In genomic region chr19:11747277-11747676, GRCh38 we compare ENCODE assay signal across 2 cellular contexts.
TF ChIP-seq lines count a peak whose summit lies in the region.

No MANE protein-coding gene starts in this region.

TF ChIP-seq in HEK293, 187 proteins besides CTCF, POLR2A, EP300 and RAD21:
- peak; percentile 84 for TF ChIP-seq ZNF362 (tag by site-specific recombination; IDR thresholded peaks at IDR 0.05)
- TF ChIP-seq SETDB1 (IDR thresholded peaks at IDR 0.05; ENCODE audit: insufficient read length, low read length): peak; percentile 98
- TF ChIP-seq ZNF280D (tag by site-specific recombination; IDR thresholded peaks at IDR 0.05): peak; percentile 77; the same call in 1 of the 2 replicates
- no peak for TF ChIP-seq ZNF837 (tag by site-specific recombination; IDR thresholded peaks at IDR 0.05)
- TF ChIP-seq ZNF302 (tag by site-specific recombination; IDR thresholded peaks at IDR 0.05; ENCODE audit: low read depth): no peak

TF ChIP-seq in K562, 482 proteins besides CTCF, POLR2A, EP300 and RAD21 (continues in another document):
- TF ChIP-seq ARID1B (IDR thresholded peaks at IDR 0.05) (peak; percentile 79), CBFA2T2 (conservative IDR thresholded peaks at IDR 0.05) (peak; percentile 60), PRPF4 (IDR thresholded peaks at IDR 0.05; ENCODE audit: insufficient read depth, low read depth, low read length, poor library complexity, severe bottlenecking) (no peak), YBX1 (IDR thresholded peaks at IDR 0.05) (no peak), HMBOX1 (IDR thresholded peaks at IDR 0.05) (no peak), EZH2 (IDR thresholded peaks at IDR 0.05; ENCODE audit: borderline replicate concordance, low read depth, low read length) (no peak), ZBTB12 (CRISPR knock-in tag; IDR thresholded peaks at IDR 0.05) (no peak), USF2 (CRISPR knock-in tag; IDR thresholded peaks at IDR 0.05) (no peak), CBX8 (IDR thresholded peaks at IDR 0.05; ENCODE audit: borderline replicate concordance, extremely low read depth, low read depth, low read length, poor library complexity, severe bottlenecking) (no peak), ZNF76 (CRISPR knock-in tag; IDR thresholded peaks at IDR 0.05; ENCODE audit: borderline replicate concordance) (no peak), HBP1 (CRISPR knock-in tag; IDR thresholded peaks at IDR 0.05) (no peak), ATF4 (CRISPR knock-in tag; IDR thresholded peaks at IDR 0.05) (no peak), C11orf30 (IDR thresholded peaks at IDR 0.05; ENCODE audit: low read depth) (peak; percentile 27), GABPA (tag; conservative IDR thresholded peaks at IDR 0.05; ENCODE audit: low read depth) (no peak), SMAD4 (CRISPR knock-in tag; conservative IDR thresholded peaks at IDR 0.05) (no peak), BRCA1 (IDR thresholded peaks at IDR 0.05) (no peak), BRCA1 (CRISPR knock-in tag; IDR thresholded peaks at IDR 0.05) (no peak), MEF2A (IDR thresholded peaks at IDR 0.05; ENCODE audit: control insufficient read depth, low read depth, low read length) (no peak), FOXP4 (CRISPR knock-in tag; IDR thresholded peaks at IDR 0.05; ENCODE audit: borderline replicate concordance) (no peak), TEAD4 (IDR thresholded peaks at IDR 0.05; ENCODE audit: low read length) (no peak), TEAD4 (CRISPR knock-in tag; IDR thresholded peaks at IDR 0.05; ENCODE audit: borderline replicate concordance) (no peak), CBFA2T3 (IDR thresholded peaks at IDR 0.05) (peak; percentile 81), NR2C1 (IDR thresholded peaks at IDR 0.05) (no peak), NR2C1 (tag; IDR thresholded peaks at IDR 0.05) (no peak), JUND (IDR thresholded peaks at IDR 0.05; ENCODE audit: borderline replicate concordance, low read depth, low read length) (no peak), JUND (tag; IDR thresholded peaks at IDR 0.05; ENCODE audit: borderline replicate concordance, low read depth, low read length) (no peak), HMGN3 (IDR thresholded peaks at IDR 0.05; ENCODE audit: borderline replicate concordance, extremely low read depth, insufficient read length, low read depth, low read length) (no peak), TCF3 (CRISPR knock-in tag; IDR thresholded peaks at IDR 0.05) (peak; percentile 67), NUFIP1 (IDR thresholded peaks at IDR 0.05; ENCODE audit: partially characterized antibody) (no peak), SNIP1 (IDR thresholded peaks at IDR 0.05; ENCODE audit: low read depth) (no peak), NCOR1 (IDR thresholded peaks at IDR 0.05) (peak; percentile 44; the same call in 1 of the 2 replicates), TFE3 (CRISPR knock-in tag; IDR thresholded peaks at IDR 0.05) (no peak), SMARCE1 (IDR thresholded peaks at IDR 0.05) (no peak), SMARCA4 (IDR thresholded peaks at IDR 0.05) (peak; percentile 54; the same call in 1 of the 2 replicates), ELF4 (CRISPR knock-in tag; IDR thresholded peaks at IDR 0.05) (no peak), ZNF146 (CRISPR knock-in tag; IDR thresholded peaks at IDR 0.05; ENCODE audit: unreplicated experiment) (no peak), HMG20A (CRISPR knock-in tag; conservative IDR thresholded peaks at IDR 0.05) (no peak), TSHZ1 (CRISPR knock-in tag; IDR thresholded peaks at IDR 0.05) (no peak), NFIC (IDR thresholded peaks at IDR 0.05) (0 out of 2 replicates have a peak, but pooled peaks have one; percentile 12), ZBTB8A (IDR thresholded peaks at IDR 0.05; ENCODE audit: partially characterized antibody) (no peak), RBFOX2 (IDR thresholded peaks at IDR 0.05; ENCODE audit: low read depth, low read length) (no peak), SIRT6 (IDR thresholded peaks at IDR 0.05; ENCODE audit: low read depth, low read length) (no peak), ZFP91 (CRISPR knock-in tag; IDR thresholded peaks at IDR 0.05) (no peak), TAL1 (IDR thresholded peaks at IDR 0.05) (peak; percentile 68), ZNF347 (CRISPR knock-in tag; IDR thresholded peaks at IDR 0.05; ENCODE audit: low read depth) (no peak), NFATC3 (IDR thresholded peaks at IDR 0.05) (no peak), ELF1 (tag; IDR thresholded peaks at IDR 0.05) (no peak), SREBF2 (CRISPR knock-in tag; IDR thresholded peaks at IDR 0.05) (no peak), POLR2G (IDR thresholded peaks at IDR 0.05; ENCODE audit: low read depth, low read length) (no peak), HSF4 (CRISPR knock-in tag; IDR thresholded peaks at IDR 0.05; ENCODE audit: borderline replicate concordance) (no peak), ZBTB11 (CRISPR knock-in tag; IDR thresholded peaks at IDR 0.05) (no peak)
